ENCODE assay signal across 1 cellular context in the genomic region with DNA sequence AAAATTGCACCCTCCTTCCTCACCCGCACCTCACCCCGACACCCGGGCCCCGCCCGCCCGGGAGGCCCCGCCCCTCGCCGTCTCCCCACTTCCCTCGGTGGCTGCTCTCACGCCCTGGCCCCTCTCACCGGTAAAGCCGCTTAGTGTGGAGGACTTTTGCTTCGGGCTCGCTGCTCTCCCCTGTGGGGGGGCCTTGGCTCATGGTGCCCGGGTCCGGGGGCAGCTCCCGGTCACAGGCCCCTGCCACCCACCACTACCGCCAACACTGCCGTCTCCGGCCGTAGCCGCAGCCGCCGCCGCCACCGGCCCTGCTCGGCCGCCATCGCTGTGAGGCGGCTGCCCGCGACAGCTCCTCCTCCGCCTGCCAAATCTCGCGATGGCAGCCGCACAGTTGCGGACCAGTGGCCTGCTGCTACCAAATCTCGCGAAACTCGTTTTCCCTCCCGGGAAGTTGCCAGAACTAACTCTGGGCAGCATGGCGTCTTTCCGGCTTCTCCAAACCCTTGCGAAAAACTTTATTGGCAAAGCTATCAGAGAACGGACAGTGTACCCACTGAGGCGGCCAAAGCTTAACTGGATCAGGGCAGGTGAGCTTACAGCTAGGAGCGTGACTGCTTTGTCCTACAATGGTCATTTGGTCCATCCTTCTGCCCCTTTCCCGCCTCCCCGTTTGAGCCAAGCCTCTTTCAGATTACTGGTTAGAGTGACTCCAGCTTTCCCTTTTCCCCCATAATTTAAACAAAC.
TF ChIP-seq lines count a peak whose summit lies in the region.

A gene with protein sequence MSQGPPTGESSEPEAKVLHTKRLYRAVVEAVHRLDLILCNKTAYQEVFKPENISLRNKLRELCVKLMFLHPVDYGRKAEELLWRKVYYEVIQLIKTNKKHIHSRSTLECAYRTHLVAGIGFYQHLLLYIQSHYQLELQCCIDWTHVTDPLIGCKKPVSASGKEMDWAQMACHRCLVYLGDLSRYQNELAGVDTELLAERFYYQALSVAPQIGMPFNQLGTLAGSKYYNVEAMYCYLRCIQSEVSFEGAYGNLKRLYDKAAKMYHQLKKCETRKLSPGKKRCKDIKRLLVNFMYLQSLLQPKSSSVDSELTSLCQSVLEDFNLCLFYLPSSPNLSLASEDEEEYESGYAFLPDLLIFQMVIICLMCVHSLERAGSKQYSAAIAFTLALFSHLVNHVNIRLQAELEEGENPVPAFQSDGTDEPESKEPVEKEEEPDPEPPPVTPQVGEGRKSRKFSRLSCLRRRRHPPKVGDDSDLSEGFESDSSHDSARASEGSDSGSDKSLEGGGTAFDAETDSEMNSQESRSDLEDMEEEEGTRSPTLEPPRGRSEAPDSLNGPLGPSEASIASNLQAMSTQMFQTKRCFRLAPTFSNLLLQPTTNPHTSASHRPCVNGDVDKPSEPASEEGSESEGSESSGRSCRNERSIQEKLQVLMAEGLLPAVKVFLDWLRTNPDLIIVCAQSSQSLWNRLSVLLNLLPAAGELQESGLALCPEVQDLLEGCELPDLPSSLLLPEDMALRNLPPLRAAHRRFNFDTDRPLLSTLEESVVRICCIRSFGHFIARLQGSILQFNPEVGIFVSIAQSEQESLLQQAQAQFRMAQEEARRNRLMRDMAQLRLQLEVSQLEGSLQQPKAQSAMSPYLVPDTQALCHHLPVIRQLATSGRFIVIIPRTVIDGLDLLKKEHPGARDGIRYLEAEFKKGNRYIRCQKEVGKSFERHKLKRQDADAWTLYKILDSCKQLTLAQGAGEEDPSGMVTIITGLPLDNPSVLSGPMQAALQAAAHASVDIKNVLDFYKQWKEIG (minus strand): TSS at position 347 of the 744 bp plus-strand sequence. CDS start 145 bp downstream, at position 202.

TF ChIP-seq in WTC11, 78 proteins besides CTCF, POLR2A, EP300 and RAD21 (continued from another document and continues in another):
- TF ChIP-seq, protein P1, sequence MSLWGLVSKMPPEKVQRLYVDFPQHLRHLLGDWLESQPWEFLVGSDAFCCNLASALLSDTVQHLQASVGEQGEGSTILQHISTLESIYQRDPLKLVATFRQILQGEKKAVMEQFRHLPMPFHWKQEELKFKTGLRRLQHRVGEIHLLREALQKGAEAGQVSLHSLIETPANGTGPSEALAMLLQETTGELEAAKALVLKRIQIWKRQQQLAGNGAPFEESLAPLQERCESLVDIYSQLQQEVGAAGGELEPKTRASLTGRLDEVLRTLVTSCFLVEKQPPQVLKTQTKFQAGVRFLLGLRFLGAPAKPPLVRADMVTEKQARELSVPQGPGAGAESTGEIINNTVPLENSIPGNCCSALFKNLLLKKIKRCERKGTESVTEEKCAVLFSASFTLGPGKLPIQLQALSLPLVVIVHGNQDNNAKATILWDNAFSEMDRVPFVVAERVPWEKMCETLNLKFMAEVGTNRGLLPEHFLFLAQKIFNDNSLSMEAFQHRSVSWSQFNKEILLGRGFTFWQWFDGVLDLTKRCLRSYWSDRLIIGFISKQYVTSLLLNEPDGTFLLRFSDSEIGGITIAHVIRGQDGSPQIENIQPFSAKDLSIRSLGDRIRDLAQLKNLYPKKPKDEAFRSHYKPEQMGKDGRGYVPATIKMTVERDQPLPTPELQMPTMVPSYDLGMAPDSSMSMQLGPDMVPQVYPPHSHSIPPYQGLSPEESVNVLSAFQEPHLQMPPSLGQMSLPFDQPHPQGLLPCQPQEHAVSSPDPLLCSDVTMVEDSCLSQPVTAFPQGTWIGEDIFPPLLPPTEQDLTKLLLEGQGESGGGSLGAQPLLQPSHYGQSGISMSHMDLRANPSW (CRISPR knock-in tag; conservative IDR thresholded peaks at IDR 0.05; ENCODE audit: low read depth): no peak
- TF ChIP-seq, protein P2, sequence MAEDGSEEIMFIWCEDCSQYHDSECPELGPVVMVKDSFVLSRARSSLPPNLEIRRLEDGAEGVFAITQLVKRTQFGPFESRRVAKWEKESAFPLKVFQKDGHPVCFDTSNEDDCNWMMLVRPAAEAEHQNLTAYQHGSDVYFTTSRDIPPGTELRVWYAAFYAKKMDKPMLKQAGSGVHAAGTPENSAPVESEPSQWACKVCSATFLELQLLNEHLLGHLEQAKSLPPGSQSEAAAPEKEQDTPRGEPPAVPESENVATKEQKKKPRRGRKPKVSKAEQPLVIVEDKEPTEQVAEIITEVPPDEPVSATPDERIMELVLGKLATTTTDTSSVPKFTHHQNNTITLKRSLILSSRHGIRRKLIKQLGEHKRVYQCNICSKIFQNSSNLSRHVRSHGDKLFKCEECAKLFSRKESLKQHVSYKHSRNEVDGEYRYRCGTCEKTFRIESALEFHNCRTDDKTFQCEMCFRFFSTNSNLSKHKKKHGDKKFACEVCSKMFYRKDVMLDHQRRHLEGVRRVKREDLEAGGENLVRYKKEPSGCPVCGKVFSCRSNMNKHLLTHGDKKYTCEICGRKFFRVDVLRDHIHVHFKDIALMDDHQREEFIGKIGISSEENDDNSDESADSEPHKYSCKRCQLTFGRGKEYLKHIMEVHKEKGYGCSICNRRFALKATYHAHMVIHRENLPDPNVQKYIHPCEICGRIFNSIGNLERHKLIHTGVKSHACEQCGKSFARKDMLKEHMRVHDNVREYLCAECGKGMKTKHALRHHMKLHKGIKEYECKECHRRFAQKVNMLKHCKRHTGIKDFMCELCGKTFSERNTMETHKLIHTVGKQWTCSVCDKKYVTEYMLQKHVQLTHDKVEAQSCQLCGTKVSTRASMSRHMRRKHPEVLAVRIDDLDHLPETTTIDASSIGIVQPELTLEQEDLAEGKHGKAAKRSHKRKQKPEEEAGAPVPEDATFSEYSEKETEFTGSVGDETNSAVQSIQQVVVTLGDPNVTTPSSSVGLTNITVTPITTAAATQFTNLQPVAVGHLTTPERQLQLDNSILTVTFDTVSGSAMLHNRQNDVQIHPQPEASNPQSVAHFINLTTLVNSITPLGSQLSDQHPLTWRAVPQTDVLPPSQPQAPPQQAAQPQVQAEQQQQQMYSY (CRISPR knock-in tag; IDR thresholded peaks at IDR 0.05): no peak; the same call in 1 of the 2 replicates
- no peak for TF ChIP-seq TCF7 (CRISPR knock-in tag; IDR thresholded peaks at IDR 0.05; ENCODE audit: low read depth)
- TF ChIP-seq, protein P3, sequence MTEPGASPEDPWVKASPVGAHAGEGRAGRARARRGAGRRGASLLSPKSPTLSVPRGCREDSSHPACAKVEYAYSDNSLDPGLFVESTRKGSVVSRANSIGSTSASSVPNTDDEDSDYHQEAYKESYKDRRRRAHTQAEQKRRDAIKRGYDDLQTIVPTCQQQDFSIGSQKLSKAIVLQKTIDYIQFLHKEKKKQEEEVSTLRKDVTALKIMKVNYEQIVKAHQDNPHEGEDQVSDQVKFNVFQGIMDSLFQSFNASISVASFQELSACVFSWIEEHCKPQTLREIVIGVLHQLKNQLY (CRISPR knock-in tag; IDR thresholded peaks at IDR 0.05): no peak
- TF ChIP-seq ZNF232 (CRISPR knock-in tag; IDR thresholded peaks at IDR 0.05): no peak
- TF ChIP-seq IRF1 (CRISPR knock-in tag; IDR thresholded peaks at IDR 0.05): 0 out of 2 replicates have a peak, but pooled peaks have one; percentile 67
- TF ChIP-seq, protein P4, sequence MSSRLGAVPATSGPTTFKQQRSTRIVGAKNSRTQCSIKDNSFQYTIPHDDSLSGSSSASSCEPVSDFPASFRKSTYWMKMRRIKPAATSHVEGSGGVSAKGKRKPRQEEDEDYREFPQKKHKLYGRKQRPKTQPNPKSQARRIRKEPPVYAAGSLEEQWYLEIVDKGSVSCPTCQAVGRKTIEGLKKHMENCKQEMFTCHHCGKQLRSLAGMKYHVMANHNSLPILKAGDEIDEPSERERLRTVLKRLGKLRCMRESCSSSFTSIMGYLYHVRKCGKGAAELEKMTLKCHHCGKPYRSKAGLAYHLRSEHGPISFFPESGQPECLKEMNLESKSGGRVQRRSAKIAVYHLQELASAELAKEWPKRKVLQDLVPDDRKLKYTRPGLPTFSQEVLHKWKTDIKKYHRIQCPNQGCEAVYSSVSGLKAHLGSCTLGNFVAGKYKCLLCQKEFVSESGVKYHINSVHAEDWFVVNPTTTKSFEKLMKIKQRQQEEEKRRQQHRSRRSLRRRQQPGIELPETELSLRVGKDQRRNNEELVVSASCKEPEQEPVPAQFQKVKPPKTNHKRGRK (CRISPR knock-in tag; IDR thresholded peaks at IDR 0.05; ENCODE audit: borderline replicate concordance): no peak
- TF ChIP-seq NFE2L1 (CRISPR knock-in tag; IDR thresholded peaks at IDR 0.05): peak; percentile 72; the same call in 1 of the 2 replicates
- TF ChIP-seq JAZF1 (CRISPR knock-in tag; IDR thresholded peaks at IDR 0.05): no peak
- 0 out of 2 replicates have a peak, but pooled peaks have one; percentile 17 for TF ChIP-seq ZNF281 (CRISPR knock-in tag; IDR thresholded peaks at IDR 0.05)
- TF ChIP-seq ARID4B (CRISPR knock-in tag; IDR thresholded peaks at IDR 0.05; ENCODE audit: borderline replicate concordance): peak; percentile 56; the same call in 1 of the 2 replicates
- peak; percentile 88; the same call in 1 of the 2 replicates for TF ChIP-seq CBFB (CRISPR knock-in tag; IDR thresholded peaks at IDR 0.05; ENCODE audit: low read depth)
- TF ChIP-seq, protein P5, sequence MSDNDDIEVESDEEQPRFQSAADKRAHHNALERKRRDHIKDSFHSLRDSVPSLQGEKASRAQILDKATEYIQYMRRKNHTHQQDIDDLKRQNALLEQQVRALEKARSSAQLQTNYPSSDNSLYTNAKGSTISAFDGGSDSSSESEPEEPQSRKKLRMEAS (CRISPR knock-in tag; IDR thresholded peaks at IDR 0.05): peak; percentile 55; the same call in 1 of the 2 replicates
- TF ChIP-seq, protein P6, sequence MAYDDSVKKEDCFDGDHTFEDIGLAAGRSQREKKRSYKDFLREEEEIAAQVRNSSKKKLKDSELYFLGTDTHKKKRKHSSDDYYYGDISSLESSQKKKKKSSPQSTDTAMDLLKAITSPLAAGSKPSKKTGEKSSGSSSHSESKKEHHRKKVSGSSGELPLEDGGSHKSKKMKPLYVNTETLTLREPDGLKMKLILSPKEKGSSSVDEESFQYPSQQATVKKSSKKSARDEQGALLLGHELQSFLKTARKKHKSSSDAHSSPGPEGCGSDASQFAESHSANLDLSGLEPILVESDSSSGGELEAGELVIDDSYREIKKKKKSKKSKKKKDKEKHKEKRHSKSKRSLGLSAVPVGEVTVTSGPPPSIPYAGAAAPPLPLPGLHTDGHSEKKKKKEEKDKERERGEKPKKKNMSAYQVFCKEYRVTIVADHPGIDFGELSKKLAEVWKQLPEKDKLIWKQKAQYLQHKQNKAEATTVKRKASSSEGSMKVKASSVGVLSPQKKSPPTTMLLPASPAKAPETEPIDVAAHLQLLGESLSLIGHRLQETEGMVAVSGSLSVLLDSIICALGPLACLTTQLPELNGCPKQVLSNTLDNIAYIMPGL (CRISPR knock-in tag; IDR thresholded peaks at IDR 0.05): peak; percentile 53; the same call in 1 of the 2 replicates
- TF ChIP-seq IRF2 (CRISPR knock-in tag; IDR thresholded peaks at IDR 0.05; ENCODE audit: borderline replicate concordance, low read depth): no peak
- peak; percentile 90; the same call in 1 of the 2 replicates for TF ChIP-seq TEAD1 (CRISPR knock-in tag; IDR thresholded peaks at IDR 0.05)
- peak; percentile 14; the same call in 1 of the 2 replicates for TF ChIP-seq SMAD3 (CRISPR knock-in tag; IDR thresholded peaks at IDR 0.05; ENCODE audit: borderline replicate concordance)
- peak; percentile 84; the same call in 1 of the 2 replicates for TF ChIP-seq ZNF416 (CRISPR knock-in tag; IDR thresholded peaks at IDR 0.05)
- TF ChIP-seq CREM (CRISPR knock-in tag; IDR thresholded peaks at IDR 0.05): peak; percentile 58; the same call in 1 of the 2 replicates
- TF ChIP-seq FOXP1 (CRISPR knock-in tag; IDR thresholded peaks at IDR 0.05; ENCODE audit: borderline replicate concordance): peak; percentile 91
